In the genomic region with DNA sequence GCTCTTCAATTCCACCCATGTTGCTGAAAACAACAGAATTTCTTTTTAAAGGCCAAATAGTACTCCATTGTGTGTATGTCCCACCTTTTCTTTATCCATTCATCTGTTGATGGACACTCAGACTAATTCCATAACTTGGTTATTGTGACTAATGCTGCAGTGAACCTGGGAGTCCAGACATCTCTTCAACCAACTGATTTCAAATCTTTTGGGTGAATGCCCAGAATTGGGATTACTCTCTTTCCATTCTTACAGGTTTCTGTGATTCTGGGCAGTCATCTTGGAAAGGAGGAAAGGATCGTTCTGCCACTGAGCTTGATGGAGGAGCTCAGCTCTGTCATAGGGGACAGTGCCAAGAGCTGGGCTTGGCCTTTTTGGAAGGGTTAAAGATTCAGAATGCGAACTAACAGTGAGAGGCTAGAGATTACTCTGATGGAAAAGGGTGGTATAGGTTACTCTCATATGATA, we compare ENCODE assay signal across 10 cellular contexts. TPM values are rescaled to one million over a fixed set of nuclear protein-coding genes. Genes with fewer than 3 reads are reported as not detected.
A peak's percentile ranks its signal among the peaks of the same experiment; 100 is the strongest.
DNase-seq lines count a peak whose midpoint lies in the region; ATAC-seq lines count a peak whose summit lies in the region.
"Had no signal": no experiment of that assay in that cellular context is flagged by ENCODE, and none has a peak within 500 bp of the region (broad histone marks: within the 10 kb centered on the region; RNA-seq: fewer than 3 reads in every experiment).

No MANE protein-coding gene starts in this region.

- no peak for ATAC-seq in natural killer cell treated with Interleukin-12 subunit alpha and Interleukin-12 subunit beta and Interleukin-15 and Interleukin-18, amount 100 ng/mL, for 72 hours
- no peak for ATAC-seq in GM21390 (IDR thresholded peaks at IDR 0.05; ENCODE audit: unreplicated experiment)
- ATAC-seq in HG03097 (IDR thresholded peaks at IDR 0.05; ENCODE audit: low FRiP score, unreplicated experiment), result no peak

- H3K36me3 Mint-ChIP-seq in natural killer cell treated with Interleukin-12 subunit alpha and Interleukin-12 subunit beta and Interleukin-15 and Interleukin-18, amount 100 ng/mL, for 72 hours, result no peaks in the 10 kb centered on the region

- peak overlapping the region; percentile 36 to 72 for H3K27ac Mint-ChIP-seq in natural killer cell treated with Interleukin-12 subunit alpha and Interleukin-12 subunit beta and Interleukin-15 and Interleukin-18, amount 100 ng/mL, for 72 hours

- H3K9me3 Mint-ChIP-seq in natural killer cell treated with Interleukin-12 subunit alpha and Interleukin-12 subunit beta and Interleukin-15 and Interleukin-18, amount 100 ng/mL, for 72 hours, result no peaks in the 10 kb centered on the region

- no peak overlapping the region for H3K4me3 Mint-ChIP-seq in natural killer cell treated with Interleukin-12 subunit alpha and Interleukin-12 subunit beta and Interleukin-15 and Interleukin-18, amount 100 ng/mL, for 72 hours

- DNase-seq in ELR (ENCODE audit: low read depth), result peak; percentile 74
- peak; percentile 89 for DNase-seq in NCI-H226
- peak; percentile 74 for DNase-seq in cerebellar cortex (ENCODE audit: low spot score)
- DNase-seq in natural killer cell treated with Interleukin-12 subunit alpha and Interleukin-12 subunit beta and Interleukin-15 and Interleukin-18, amount 100 ng/mL, for 72 hours (ENCODE audit: low spot score), result no peak
- no peak for DNase-seq in NCI-H748 treated with DMSO at 0.1 percent for 48 hours (lab: John Stamatoyannopoulos, UW)
- no peak for DNase-seq in AG08396 (ENCODE audit: low spot score)
- DNase-seq: activated CD4-positive, alpha-beta T cell treated with anti-CD3 and anti-CD28 coated beads for 4 hours; activated effector memory CD4-positive, alpha-beta T cell treated with Interleukin-2 at 50 U/mL for 16 hours had no signal

- no peaks in the 10 kb centered on the region for H3K27me3 Mint-ChIP-seq in natural killer cell treated with Interleukin-12 subunit alpha and Interleukin-12 subunit beta and Interleukin-15 and Interleukin-18, amount 100 ng/mL, for 72 hours

- H3K4me1 Mint-ChIP-seq in natural killer cell treated with Interleukin-12 subunit alpha and Interleukin-12 subunit beta and Interleukin-15 and Interleukin-18, amount 100 ng/mL, for 72 hours (ENCODE audit: low read depth in 2 of 2), result peaks cover 23 to 34% of the 10 kb centered on the region in 2 donors

RNA-seq across cellular contexts. Expression of a gene that starts 48.1 kb away (rescaled TPM):
- total RNA-seq in natural killer cell treated with Interleukin-12 subunit alpha and Interleukin-12 subunit beta and Interleukin-15 and Interleukin-18, amount 100 ng/mL, for 72 hours, result 10 to 100 TPM; 24.8 to 56.7 TPM

Comparison
In these comparisons a context has a peak if more than half of its experiments do, and no peak if none do; other contexts are left out.
1. DNase-seq: peak in ELR (single experiment), NCI-H226 (single experiment) and cerebellar cortex (single experiment); none in natural killer cell treated with Interleukin-12 subunit alpha and Interleukin-12 subunit beta and Interleukin-15 and Interleukin-18, amount 100 ng/mL, for 72 hours (single experiment), NCI-H748 treated with DMSO at 0.1 percent for 48 hours (single experiment) and AG08396 (single experiment).